In the genomic region with DNA sequence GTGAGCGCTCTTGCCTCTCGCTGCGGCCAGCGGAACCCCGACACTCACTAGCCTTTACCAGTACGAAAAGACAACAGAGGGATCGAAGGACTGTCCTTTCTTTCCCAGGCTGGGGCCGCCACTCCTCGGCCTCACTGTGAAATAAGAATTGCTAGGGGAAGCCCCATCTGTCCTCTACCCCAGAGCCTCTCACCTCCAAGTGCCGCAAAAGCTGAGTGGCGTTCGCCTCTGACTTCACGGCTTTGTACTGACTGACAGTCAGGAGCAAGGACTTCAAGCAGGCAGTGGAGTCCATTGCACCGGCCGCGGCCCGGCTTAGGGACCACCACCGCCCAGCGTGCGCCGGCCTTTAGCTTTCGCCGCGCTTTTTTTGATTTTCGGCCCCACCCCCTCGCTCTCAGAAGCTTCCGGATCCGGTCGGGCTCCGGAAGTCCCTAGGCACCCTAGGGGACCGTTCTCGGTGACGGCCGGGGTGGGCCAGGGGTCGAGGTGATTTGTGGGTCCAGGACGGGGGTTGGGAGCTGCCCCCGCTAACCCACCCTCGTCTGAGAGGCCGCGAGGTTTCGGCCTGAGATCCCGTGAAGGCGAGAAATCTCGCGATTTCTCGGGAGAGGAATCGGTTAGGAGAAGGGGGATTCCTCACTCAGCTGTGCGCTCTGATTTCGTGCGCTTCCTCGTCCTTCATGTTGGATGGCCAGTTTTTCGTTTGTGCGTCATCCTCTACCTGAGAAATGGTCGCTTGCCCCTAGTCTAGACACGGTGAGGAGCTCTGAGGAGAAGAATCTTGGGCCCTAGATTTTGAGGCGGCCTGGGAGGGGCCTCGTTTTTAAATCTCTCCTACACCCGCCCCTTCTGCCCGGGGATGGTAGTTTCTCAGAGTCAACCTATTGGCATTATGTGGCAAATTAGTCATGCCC, we compare ENCODE assay signal across 1 cellular context.
TF ChIP-seq lines count a peak whose summit lies in the region.

A gene (minus strand): TSS at position 358 of the 917 bp plus-strand sequence. CDS start 63 bp downstream, at position 295.
A gene with protein sequence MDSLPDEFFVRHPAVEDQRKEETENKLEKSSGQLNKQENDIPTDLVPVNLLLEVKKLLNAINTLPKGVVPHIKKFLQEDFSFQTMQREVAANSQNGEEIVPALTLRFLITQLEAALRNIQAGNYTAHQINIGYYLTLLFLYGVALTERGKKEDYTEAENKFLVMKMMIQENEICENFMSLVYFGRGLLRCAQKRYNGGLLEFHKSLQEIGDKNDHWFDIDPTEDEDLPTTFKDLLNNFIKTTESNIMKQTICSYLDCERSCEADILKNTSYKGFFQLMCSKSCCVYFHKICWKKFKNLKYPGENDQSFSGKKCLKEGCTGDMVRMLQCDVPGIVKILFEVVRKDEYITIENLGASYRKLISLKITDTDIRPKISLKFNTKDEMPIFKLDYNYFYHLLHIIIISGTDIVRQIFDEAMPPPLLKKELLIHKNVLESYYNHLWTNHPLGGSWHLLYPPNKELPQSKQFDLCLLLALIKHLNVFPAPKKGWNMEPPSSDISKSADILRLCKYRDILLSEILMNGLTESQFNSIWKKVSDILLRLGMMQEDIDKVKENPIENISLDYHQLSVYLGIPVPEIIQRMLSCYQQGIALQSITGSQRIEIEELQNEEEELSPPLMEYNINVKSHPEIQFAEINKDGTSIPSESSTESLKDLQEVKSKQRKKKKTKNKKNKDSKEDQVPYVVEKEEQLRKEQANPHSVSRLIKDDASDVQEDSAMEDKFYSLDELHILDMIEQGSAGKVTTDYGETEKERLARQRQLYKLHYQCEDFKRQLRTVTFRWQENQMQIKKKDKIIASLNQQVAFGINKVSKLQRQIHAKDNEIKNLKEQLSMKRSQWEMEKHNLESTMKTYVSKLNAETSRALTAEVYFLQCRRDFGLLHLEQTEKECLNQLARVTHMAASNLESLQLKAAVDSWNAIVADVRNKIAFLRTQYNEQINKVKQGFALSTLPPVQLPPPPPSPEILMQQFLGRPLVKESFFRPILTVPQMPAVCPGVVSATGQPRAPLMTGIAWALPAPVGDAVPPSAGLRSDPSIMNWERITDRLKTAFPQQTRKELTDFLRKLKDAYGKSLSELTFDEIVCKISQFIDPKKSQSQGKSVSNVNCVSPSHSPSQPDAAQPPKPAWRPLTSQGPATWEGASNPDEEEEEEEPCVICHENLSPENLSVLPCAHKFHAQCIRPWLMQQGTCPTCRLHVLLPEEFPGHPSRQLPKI (plus strand): TSS at position 642 of the 917 bp plus-strand sequence. CDS start 15,685 bp downstream, outside the sequence.

TF ChIP-seq in HepG2, 621 proteins besides CTCF, POLR2A, EP300 and RAD21 (continued from another document and continues in another):
- TF ChIP-seq, protein P1, sequence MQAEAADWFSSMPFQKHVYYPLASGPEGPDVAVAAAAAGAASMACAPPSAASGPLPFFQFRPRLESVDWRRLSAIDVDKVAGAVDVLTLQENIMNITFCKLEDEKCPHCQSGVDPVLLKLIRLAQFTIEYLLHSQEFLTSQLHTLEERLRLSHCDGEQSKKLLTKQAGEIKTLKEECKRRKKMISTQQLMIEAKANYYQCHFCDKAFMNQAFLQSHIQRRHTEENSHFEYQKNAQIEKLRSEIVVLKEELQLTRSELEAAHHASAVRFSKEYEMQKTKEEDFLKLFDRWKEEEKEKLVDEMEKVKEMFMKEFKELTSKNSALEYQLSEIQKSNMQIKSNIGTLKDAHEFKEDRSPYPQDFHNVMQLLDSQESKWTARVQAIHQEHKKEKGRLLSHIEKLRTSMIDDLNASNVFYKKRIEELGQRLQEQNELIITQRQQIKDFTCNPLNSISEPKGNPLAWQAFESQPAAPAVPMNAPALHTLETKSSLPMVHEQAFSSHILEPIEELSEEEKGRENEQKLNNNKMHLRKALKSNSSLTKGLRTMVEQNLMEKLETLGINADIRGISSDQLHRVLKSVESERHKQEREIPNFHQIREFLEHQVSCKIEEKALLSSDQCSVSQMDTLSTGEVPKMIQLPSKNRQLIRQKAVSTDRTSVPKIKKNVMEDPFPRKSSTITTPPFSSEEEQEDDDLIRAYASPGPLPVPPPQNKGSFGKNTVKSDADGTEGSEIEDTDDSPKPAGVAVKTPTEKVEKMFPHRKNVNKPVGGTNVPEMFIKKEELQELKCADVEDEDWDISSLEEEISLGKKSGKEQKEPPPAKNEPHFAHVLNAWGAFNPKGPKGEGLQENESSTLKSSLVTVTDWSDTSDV (CRISPR knock-in tag; IDR thresholded peaks at IDR 0.05) = no peak
- TF ChIP-seq POLR2AphosphoS2 (IDR thresholded peaks at IDR 0.05; ENCODE audit: low read depth, low read length) (peak; percentile 77; the same call in 1 of the 2 replicates), U2AF2 (IDR thresholded peaks at IDR 0.05; ENCODE audit: low read depth, low read length) (no peak), ZFY (CRISPR knock-in tag; IDR thresholded peaks at IDR 0.05) (peak; percentile 86), ZNF121 (CRISPR knock-in tag; IDR thresholded peaks at IDR 0.05) (no peak), MBNL3 (CRISPR knock-in tag; conservative IDR thresholded peaks at IDR 0.05) (no peak), HCFC1 (IDR thresholded peaks at IDR 0.05; ENCODE audit: low read depth, low read length) (peak; percentile 50), ZNF564 (CRISPR knock-in tag; IDR thresholded peaks at IDR 0.05) (0 out of 2 replicates have a peak, but pooled peaks have one; percentile 7), ZNF282 (IDR thresholded peaks at IDR 0.05; ENCODE audit: partially characterized antibody) (no peak), ATRX (CRISPR knock-in tag; IDR thresholded peaks at IDR 0.05; ENCODE audit: borderline replicate concordance) (no peak), KAT2B (IDR thresholded peaks at IDR 0.05; ENCODE audit: borderline replicate concordance, low read depth, low read length) (no peak)
- TF ChIP-seq, protein P2, sequence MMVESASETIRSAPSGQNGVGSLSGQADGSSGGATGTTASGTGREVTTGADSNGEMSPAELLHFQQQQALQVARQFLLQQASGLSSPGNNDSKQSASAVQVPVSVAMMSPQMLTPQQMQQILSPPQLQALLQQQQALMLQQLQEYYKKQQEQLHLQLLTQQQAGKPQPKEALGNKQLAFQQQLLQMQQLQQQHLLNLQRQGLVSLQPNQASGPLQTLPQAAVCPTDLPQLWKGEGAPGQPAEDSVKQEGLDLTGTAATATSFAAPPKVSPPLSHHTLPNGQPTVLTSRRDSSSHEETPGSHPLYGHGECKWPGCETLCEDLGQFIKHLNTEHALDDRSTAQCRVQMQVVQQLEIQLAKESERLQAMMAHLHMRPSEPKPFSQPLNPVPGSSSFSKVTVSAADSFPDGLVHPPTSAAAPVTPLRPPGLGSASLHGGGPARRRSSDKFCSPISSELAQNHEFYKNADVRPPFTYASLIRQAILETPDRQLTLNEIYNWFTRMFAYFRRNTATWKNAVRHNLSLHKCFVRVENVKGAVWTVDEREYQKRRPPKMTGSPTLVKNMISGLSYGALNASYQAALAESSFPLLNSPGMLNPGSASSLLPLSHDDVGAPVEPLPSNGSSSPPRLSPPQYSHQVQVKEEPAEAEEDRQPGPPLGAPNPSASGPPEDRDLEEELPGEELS (CRISPR knock-in tag; IDR thresholded peaks at IDR 0.05) = peak; percentile 49; the same call in 1 of the 2 replicates
- TF ChIP-seq, protein P3, sequence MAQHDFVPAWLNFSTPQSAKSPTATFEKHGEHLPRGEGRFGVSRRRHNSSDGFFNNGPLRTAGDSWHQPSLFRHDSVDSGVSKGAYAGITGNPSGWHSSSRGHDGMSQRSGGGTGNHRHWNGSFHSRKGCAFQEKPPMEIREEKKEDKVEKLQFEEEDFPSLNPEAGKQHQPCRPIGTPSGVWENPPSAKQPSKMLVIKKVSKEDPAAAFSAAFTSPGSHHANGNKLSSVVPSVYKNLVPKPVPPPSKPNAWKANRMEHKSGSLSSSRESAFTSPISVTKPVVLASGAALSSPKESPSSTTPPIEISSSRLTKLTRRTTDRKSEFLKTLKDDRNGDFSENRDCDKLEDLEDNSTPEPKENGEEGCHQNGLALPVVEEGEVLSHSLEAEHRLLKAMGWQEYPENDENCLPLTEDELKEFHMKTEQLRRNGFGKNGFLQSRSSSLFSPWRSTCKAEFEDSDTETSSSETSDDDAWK (CRISPR knock-in tag; IDR thresholded peaks at IDR 0.05) = no peak
- TF ChIP-seq, protein P4, sequence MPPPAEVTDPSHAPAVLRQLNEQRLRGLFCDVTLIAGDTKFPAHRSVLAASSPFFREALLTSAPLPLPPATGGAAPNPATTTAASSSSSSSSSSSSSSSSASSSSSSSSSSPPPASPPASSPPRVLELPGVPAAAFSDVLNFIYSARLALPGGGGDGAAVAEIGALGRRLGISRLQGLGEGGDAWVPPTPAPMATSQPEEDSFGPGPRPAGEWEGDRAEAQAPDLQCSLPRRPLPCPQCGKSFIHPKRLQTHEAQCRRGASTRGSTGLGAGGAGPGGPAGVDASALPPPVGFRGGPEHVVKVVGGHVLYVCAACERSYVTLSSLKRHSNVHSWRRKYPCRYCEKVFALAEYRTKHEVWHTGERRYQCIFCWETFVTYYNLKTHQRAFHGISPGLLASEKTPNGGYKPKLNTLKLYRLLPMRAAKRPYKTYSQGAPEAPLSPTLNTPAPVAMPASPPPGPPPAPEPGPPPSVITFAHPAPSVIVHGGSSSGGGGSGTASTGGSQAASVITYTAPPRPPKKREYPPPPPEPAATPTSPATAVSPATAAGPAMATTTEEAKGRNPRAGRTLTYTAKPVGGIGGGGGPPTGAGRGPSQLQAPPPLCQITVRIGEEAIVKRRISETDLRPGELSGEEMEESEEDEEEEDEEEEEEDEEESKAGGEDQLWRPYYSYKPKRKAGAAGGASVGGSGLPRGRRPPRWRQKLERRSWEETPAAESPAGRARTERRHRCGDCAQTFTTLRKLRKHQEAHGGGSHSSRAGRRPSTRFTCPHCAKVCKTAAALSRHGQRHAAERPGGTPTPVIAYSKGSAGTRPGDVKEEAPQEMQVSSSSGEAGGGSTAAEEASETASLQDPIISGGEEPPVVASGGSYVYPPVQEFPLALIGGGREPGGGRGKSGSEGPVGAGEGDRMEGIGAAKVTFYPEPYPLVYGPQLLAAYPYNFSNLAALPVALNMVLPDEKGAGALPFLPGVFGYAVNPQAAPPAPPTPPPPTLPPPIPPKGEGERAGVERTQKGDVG (CRISPR knock-in tag; IDR thresholded peaks at IDR 0.05; ENCODE audit: borderline replicate concordance) = no peak
- TF ChIP-seq, protein P5, sequence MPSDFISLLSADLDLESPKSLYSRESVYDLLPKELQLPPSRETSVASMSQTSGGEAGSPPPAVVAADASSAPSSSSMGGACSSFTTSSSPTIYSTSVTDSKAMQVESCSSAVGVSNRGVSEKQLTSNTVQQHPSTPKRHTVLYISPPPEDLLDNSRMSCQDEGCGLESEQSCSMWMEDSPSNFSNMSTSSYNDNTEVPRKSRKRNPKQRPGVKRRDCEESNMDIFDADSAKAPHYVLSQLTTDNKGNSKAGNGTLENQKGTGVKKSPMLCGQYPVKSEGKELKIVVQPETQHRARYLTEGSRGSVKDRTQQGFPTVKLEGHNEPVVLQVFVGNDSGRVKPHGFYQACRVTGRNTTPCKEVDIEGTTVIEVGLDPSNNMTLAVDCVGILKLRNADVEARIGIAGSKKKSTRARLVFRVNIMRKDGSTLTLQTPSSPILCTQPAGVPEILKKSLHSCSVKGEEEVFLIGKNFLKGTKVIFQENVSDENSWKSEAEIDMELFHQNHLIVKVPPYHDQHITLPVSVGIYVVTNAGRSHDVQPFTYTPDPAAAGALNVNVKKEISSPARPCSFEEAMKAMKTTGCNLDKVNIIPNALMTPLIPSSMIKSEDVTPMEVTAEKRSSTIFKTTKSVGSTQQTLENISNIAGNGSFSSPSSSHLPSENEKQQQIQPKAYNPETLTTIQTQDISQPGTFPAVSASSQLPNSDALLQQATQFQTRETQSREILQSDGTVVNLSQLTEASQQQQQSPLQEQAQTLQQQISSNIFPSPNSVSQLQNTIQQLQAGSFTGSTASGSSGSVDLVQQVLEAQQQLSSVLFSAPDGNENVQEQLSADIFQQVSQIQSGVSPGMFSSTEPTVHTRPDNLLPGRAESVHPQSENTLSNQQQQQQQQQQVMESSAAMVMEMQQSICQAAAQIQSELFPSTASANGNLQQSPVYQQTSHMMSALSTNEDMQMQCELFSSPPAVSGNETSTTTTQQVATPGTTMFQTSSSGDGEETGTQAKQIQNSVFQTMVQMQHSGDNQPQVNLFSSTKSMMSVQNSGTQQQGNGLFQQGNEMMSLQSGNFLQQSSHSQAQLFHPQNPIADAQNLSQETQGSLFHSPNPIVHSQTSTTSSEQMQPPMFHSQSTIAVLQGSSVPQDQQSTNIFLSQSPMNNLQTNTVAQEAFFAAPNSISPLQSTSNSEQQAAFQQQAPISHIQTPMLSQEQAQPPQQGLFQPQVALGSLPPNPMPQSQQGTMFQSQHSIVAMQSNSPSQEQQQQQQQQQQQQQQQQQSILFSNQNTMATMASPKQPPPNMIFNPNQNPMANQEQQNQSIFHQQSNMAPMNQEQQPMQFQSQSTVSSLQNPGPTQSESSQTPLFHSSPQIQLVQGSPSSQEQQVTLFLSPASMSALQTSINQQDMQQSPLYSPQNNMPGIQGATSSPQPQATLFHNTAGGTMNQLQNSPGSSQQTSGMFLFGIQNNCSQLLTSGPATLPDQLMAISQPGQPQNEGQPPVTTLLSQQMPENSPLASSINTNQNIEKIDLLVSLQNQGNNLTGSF (CRISPR knock-in tag; IDR thresholded peaks at IDR 0.05) = peak; percentile 55
- TF ChIP-seq, protein P6, sequence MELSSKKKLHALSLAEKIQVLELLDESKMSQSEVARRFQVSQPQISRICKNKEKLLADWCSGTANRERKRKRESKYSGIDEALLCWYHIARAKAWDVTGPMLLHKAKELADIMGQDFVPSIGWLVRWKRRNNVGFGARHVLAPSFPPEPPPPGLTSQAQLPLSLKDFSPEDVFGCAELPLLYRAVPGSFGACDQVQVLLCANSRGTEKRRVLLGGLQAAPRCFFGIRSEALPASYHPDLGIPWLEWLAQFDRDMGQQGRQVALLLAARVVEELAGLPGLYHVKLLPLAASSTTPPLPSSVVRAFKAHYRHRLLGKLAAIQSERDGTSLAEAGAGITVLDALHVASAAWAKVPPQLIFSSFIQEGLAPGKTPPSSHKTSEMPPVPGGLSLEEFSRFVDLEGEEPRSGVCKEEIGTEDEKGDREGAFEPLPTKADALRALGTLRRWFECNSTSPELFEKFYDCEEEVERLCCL (CRISPR knock-in tag; IDR thresholded peaks at IDR 0.05; ENCODE audit: borderline replicate concordance) = 0 out of 2 replicates have a peak, but pooled peaks have one; percentile 48
- TF ChIP-seq, protein P7, sequence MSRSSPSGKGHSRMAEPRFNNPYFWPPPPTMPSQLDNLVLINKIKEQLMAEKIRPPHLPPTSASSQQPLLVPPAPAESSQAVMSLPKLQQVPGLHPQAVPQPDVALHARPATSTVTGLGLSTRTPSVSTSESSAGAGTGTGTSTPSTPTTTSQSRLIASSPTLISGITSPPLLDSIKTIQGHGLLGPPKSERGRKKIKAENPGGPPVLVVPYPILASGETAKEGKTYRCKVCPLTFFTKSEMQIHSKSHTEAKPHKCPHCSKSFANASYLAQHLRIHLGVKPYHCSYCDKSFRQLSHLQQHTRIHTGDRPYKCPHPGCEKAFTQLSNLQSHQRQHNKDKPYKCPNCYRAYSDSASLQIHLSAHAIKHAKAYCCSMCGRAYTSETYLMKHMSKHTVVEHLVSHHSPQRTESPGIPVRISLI (CRISPR knock-in tag; IDR thresholded peaks at IDR 0.05; ENCODE audit: borderline replicate concordance) = peak; percentile 84
- TF ChIP-seq, protein P8, sequence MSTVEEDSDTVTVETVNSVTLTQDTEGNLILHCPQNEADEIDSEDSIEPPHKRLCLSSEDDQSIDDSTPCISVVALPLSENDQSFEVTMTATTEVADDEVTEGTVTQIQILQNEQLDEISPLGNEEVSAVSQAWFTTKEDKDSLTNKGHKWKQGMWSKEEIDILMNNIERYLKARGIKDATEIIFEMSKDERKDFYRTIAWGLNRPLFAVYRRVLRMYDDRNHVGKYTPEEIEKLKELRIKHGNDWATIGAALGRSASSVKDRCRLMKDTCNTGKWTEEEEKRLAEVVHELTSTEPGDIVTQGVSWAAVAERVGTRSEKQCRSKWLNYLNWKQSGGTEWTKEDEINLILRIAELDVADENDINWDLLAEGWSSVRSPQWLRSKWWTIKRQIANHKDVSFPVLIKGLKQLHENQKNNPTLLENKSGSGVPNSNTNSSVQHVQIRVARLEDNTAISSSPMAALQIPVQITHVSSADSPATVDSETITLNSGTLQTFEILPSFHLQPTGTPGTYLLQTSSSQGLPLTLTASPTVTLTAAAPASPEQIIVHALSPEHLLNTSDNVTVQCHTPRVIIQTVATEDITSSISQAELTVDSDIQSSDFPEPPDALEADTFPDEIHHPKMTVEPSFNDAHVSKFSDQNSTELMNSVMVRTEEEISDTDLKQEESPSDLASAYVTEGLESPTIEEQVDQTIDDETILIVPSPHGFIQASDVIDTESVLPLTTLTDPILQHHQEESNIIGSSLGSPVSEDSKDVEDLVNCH (CRISPR knock-in tag; IDR thresholded peaks at IDR 0.05) = no peak
